In the genomic region with DNA sequence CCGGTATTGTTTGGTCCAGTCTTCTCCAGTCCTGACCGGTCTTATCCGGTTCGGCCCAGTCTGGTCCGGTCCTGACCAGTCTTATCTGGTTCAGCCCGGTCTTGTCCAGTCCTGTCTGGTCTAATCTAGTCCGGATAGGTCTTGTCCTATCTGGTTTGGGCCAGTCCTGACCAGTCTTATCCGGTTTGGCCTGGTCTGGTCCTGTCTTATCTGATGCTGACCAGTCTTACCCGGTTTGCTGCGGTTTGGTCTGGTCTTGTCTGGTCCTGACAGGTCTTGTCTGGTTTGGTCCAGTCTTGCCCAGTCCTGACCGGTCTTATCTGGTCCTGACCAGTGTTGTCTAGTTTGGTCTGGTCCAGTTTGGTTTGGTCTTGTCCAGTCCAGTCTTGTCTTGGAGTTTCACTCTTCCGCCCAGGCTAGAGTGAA, we compare ENCODE assay signal across 12 cellular contexts. TPM values are rescaled to one million over a fixed set of nuclear protein-coding genes. Genes with fewer than 3 reads are reported as not detected.
DNase-seq lines count a peak whose midpoint lies in the region; ATAC-seq and TF ChIP-seq lines count a peak whose summit lies in the region.
"Had no signal": no experiment of that assay in that cellular context is flagged by ENCODE, and none has a peak within 500 bp of the region (broad histone marks: within the 10 kb centered on the region; RNA-seq: fewer than 3 reads in every experiment).

No MANE protein-coding gene starts in this region.

- H3K36me3 ChIP-seq in Panc1 (ENCODE audit: control insufficient read depth, insufficient read depth, low read length): peaks cover 87% of the 10 kb centered on the region

- peak overlapping the region; percentile 31 for H3K27ac Mint-ChIP-seq in activated CD4-positive, alpha-beta T cell treated with anti-CD3 and anti-CD28 coated beads, Interleukin-2, amount 10 ng/mL, durations not matched to agents 7 days and 5 days
- H3K27ac Mint-ChIP-seq in osteocyte (ENCODE audit: unreplicated experiment): peak overlapping the region; percentile 64
- H3K27ac Mint-ChIP-seq: activated naive CD8-positive, alpha-beta T cell treated with anti-CD3 and anti-CD28 coated beads, Interleukin-2, amount 10 ng/mL, durations not matched to agents 7 days and 5 days; stimulated activated memory B cell treated with anti-CD40 and anti-IgM and Interleukin-4, amounts not matched to agents 10 μg/mL and 1 μg/mL and 100 μg/mL, for 72 hours had no signal

- DNase-seq in activated CD4-positive, alpha-beta T cell treated with anti-CD3 and anti-CD28 coated beads, Interleukin-2, amount 10 ng/mL, durations not matched to agents 7 days and 5 days: no peak
- no peak for DNase-seq in activated CD4-positive, alpha-beta T cell treated with anti-CD3 and anti-CD28 coated beads for 1 hour
- DNase-seq in Panc1 (ENCODE audit: low read depth, low spot score) (no peak), osteocyte (ENCODE audit: extremely low spot score, unreplicated experiment) (no peak), GM10248 (ENCODE audit: extremely low spot score) (no peak), T1000 (lab: John Stamatoyannopoulos, UW) (no peak), cortex of kidney (lab: John Stamatoyannopoulos, UW) (no peak)
- DNase-seq: activated naive CD8-positive, alpha-beta T cell treated with anti-CD3 and anti-CD28 coated beads, Interleukin-2, amount 10 ng/mL, durations not matched to agents 7 days and 5 days; effector memory CD4-positive, alpha-beta T cell; stimulated activated CD4-positive, alpha-beta T cell treated with anti-CD3 and anti-CD28 coated beads, Interleukin-15, amount 100 ng/mL, for 24 hours had no signal

- H3K27me3 ChIP-seq in Panc1 (ENCODE audit: control insufficient read depth, insufficient read depth, low read length): no peaks in the 10 kb centered on the region

- CTCF ChIA-PET in activated CD4-positive, alpha-beta T cell treated with anti-CD3 and anti-CD28 coated beads, Interleukin-2, amount 10 ng/mL, durations not matched to agents 7 days and 5 days (lab: Charles Lee): interaction anchor here (2.0 kb wide), 1 partner anchor 11 kb away, joined by 4 read pairs; no protein-coding TSS in a partner anchor
- CTCF ChIA-PET in Panc1 (lab: Charles Lee): no interaction called here
- CTCF ChIA-PET in GM10248 (lab: Yijun Ruan, JAX): no interaction called here

- H3K9me3 ChIP-seq in Panc1 (ENCODE audit: control insufficient read depth, insufficient read depth, low read depth, low read length): no peaks in the 10 kb centered on the region

- BruUV-seq in Panc1 (replicated peaks; lab: Mats Ljungman, UMichigan): no TSS peak

- H3K27me3 Mint-ChIP-seq in activated CD4-positive, alpha-beta T cell treated with anti-CD3 and anti-CD28 coated beads, Interleukin-2, amount 10 ng/mL, durations not matched to agents 7 days and 5 days: no peaks in the 10 kb centered on the region
- no peaks in the 10 kb centered on the region for H3K27me3 Mint-ChIP-seq in osteocyte (ENCODE audit: unreplicated experiment)
- H3K27me3 Mint-ChIP-seq: activated naive CD8-positive, alpha-beta T cell treated with anti-CD3 and anti-CD28 coated beads, Interleukin-2, amount 10 ng/mL, durations not matched to agents 7 days and 5 days; stimulated activated memory B cell treated with anti-CD40 and anti-IgM and Interleukin-4, amounts not matched to agents 10 μg/mL and 1 μg/mL and 100 μg/mL, for 72 hours had no signal

- H3K4me3 Mint-ChIP-seq in activated CD4-positive, alpha-beta T cell treated with anti-CD3 and anti-CD28 coated beads, Interleukin-2, amount 10 ng/mL, durations not matched to agents 7 days and 5 days: no peak overlapping the region
- H3K4me3 Mint-ChIP-seq in osteocyte (ENCODE audit: unreplicated experiment): no peak overlapping the region
- H3K4me3 Mint-ChIP-seq: activated naive CD8-positive, alpha-beta T cell treated with anti-CD3 and anti-CD28 coated beads, Interleukin-2, amount 10 ng/mL, durations not matched to agents 7 days and 5 days; stimulated activated memory B cell treated with anti-CD40 and anti-IgM and Interleukin-4, amounts not matched to agents 10 μg/mL and 1 μg/mL and 100 μg/mL, for 72 hours had no signal

- in situ Hi-C loops in Panc1 (cut with HindIII; ENCODE audit: low pct_unique_long_range_greater_than_20kb, low sequenced_read_pairs): no loop called here

- no peaks in the 10 kb centered on the region for H3K4me1 ChIP-seq in Panc1 (ENCODE audit: control insufficient read depth, insufficient read depth, low read length)

- ATAC-seq in Panc1 (peak; percentile 51), esophagus mucosa (peak; percentile 49)
- ATAC-seq: stimulated activated memory B cell treated with anti-CD40 and anti-IgM and Interleukin-4, amounts not matched to agents 10 μg/mL and 1 μg/mL and 100 μg/mL, for 72 hours had no signal

- H3K36me3 Mint-ChIP-seq in activated CD4-positive, alpha-beta T cell treated with anti-CD3 and anti-CD28 coated beads, Interleukin-2, amount 10 ng/mL, durations not matched to agents 7 days and 5 days (ENCODE audit: low read depth): peaks cover 87% of the 10 kb centered on the region
- H3K36me3 Mint-ChIP-seq in osteocyte (ENCODE audit: unreplicated experiment): peaks cover 68% of the 10 kb centered on the region

- TF ChIP-seq CTCF in Panc1 (IDR thresholded peaks at IDR 0.05) (no peak), osteocyte (IDR thresholded peaks at IDR 0.05) (no peak), GM10248 (IDR thresholded peaks at IDR 0.05; ENCODE audit: control extremely low read depth, extremely low read depth, low read depth, missing control alignments) (no peak)

- no peaks in the 10 kb centered on the region for H3K9me3 Mint-ChIP-seq in activated CD4-positive, alpha-beta T cell treated with anti-CD3 and anti-CD28 coated beads, Interleukin-2, amount 10 ng/mL, durations not matched to agents 7 days and 5 days
- no peaks in the 10 kb centered on the region for H3K9me3 Mint-ChIP-seq in osteocyte (ENCODE audit: unreplicated experiment)
- H3K9me3 Mint-ChIP-seq: activated naive CD8-positive, alpha-beta T cell treated with anti-CD3 and anti-CD28 coated beads, Interleukin-2, amount 10 ng/mL, durations not matched to agents 7 days and 5 days; stimulated activated memory B cell treated with anti-CD40 and anti-IgM and Interleukin-4, amounts not matched to agents 10 μg/mL and 1 μg/mL and 100 μg/mL, for 72 hours had no signal

- peaks cover 2% of the 10 kb centered on the region for H3K4me1 Mint-ChIP-seq in activated CD4-positive, alpha-beta T cell treated with anti-CD3 and anti-CD28 coated beads, Interleukin-2, amount 10 ng/mL, durations not matched to agents 7 days and 5 days
- no peaks in the 10 kb centered on the region for H3K4me1 Mint-ChIP-seq in osteocyte (ENCODE audit: unreplicated experiment)
- H3K4me1 Mint-ChIP-seq: stimulated activated memory B cell treated with anti-CD40 and anti-IgM and Interleukin-4, amounts not matched to agents 10 μg/mL and 1 μg/mL and 100 μg/mL, for 72 hours had no signal

- intact Hi-C loops in Panc1 (cut with micrococcal nuclease; ENCODE audit: unreplicated experiment): no loop called here

- no peak overlapping the region for H3K4me3 ChIP-seq in Panc1 (ENCODE audit: low read depth in 2 of 2, low read length in 2 of 2)

- no peak overlapping the region for H3K27ac ChIP-seq in Panc1 (ENCODE audit: low read length)

- POLR2A ChIA-PET in activated CD4-positive, alpha-beta T cell treated with anti-CD3 and anti-CD28 coated beads, Interleukin-2, amount 10 ng/mL, durations not matched to agents 7 days and 5 days (lab: Charles Lee): no interaction called here
- POLR2A ChIA-PET in Panc1 (lab: Charles Lee): no interaction called here
- POLR2A ChIA-PET in GM10248 (lab: Yijun Ruan, JAX): no interaction called here

RNA-seq across cellular contexts. Expression of a gene that starts 30.1 kb away (rescaled TPM):
- total RNA-seq in activated CD4-positive, alpha-beta T cell treated with anti-CD3 and anti-CD28 coated beads, Interleukin-2, amount 10 ng/mL, durations not matched to agents 7 days and 5 days: 100 to 1,000 TPM; 206 to 225 TPM
- 180 TPM for total RNA-seq in Panc1 (2021; ENCODE audit: unreplicated experiment)
- polyA plus RNA-seq in Panc1 (2012; ENCODE audit: insufficient read length): 91.0 TPM
- total RNA-seq in esophagus mucosa: 93.7 TPM
- total RNA-seq in osteocyte: 137 and 146 TPM in 2 replicates
